8 cellular contexts compared by ENCODE assay signal in genomic region chr4:47031011-47031678, GRCh38. TPM values are rescaled to one million over a fixed set of nuclear protein-coding genes. Genes with fewer than 3 reads are reported as not detected.
DNase-seq lines count a peak whose midpoint lies in the region; ATAC-seq and TF ChIP-seq lines count a peak whose summit lies in the region.

GABRB1 (plus strand) TSS chr4:47031567.

- DNase-seq in activated CD8-positive, alpha-beta memory T cell treated with anti-CD3 and anti-CD28 coated beads, Interleukin-2, amount 10 ng/mL, durations not matched to agents 7 days and 5 days = no peak
- DNase-seq in esophagus squamous epithelium (lab: John Stamatoyannopoulos, UW) = no peak
- peak; percentile 81 for DNase-seq in midbrain (lab: John Stamatoyannopoulos, UW)

- 3 to 14% methylated on average over 17 of the region's 20 CpGs for WGBS in esophagus squamous epithelium, 2 donors
- 7% methylated on average over 20 of the region's 20 CpGs for WGBS in thymus

- H3K4me3 ChIP-seq in ACC112 (ENCODE audit: low read depth, low read length) = peak within 1 kb of the TSS; percentile 76
- peak within 1 kb of the TSS; percentile 19 to 54 (median 42) for H3K4me3 ChIP-seq in esophagus squamous epithelium
- peak within 1 kb of the TSS; percentile 24 for H3K4me3 ChIP-seq in thymus (ENCODE audit: low read length)

- no peaks in the 10 kb centered on the region for H3K9me3 Mint-ChIP-seq in activated CD8-positive, alpha-beta memory T cell treated with anti-CD3 and anti-CD28 coated beads, Interleukin-2, amount 10 ng/mL, durations not matched to agents 7 days and 5 days (ENCODE audit: low read depth)

- H3K27me3 ChIP-seq in ACC112 (ENCODE audit: insufficient read depth, low read length) = peaks cover 65% of the 10 kb centered on the region
- peaks cover 0 to 34% (median 0%) of the 10 kb centered on the region in 4 donors for H3K27me3 ChIP-seq in esophagus squamous epithelium
- peaks cover 14% of the 10 kb centered on the region for H3K27me3 ChIP-seq in thymus (ENCODE audit: control insufficient read depth, insufficient read depth)

- H3K79me2 ChIP-seq in ACC112 (ENCODE audit: control insufficient read depth, insufficient read depth, low read length, unreplicated experiment) = no peaks in the 10 kb centered on the region

- no peaks in the 10 kb centered on the region for H3K36me3 Mint-ChIP-seq in activated CD8-positive, alpha-beta memory T cell treated with anti-CD3 and anti-CD28 coated beads, Interleukin-2, amount 10 ng/mL, durations not matched to agents 7 days and 5 days

- CTCF ChIA-PET in activated CD8-positive, alpha-beta memory T cell treated with anti-CD3 and anti-CD28 coated beads, Interleukin-2, amount 10 ng/mL, durations not matched to agents 7 days and 5 days (lab: Charles Lee) = no interaction called here

- TF ChIP-seq CTCF in esophagus squamous epithelium (IDR thresholded peaks at IDR 0.05) = peak in 1 of 6 experiments; percentile 14

- peak within 1 kb of the TSS; percentile 52 for H3K4me3 Mint-ChIP-seq in activated CD8-positive, alpha-beta memory T cell treated with anti-CD3 and anti-CD28 coated beads, Interleukin-2, amount 10 ng/mL, durations not matched to agents 7 days and 5 days

- H3K4me1 ChIP-seq in ACC112 (ENCODE audit: control insufficient read depth, insufficient read depth, low read length, unreplicated experiment) (peaks cover 2% of the 10 kb centered on the region), esophagus squamous epithelium (peaks cover 0 to 21% (median 12%) of the 10 kb centered on the region in 3 donors), thymus (ENCODE audit: control insufficient read depth, insufficient read depth, low read length) (peaks cover 3% of the 10 kb centered on the region)

- H3K27me3 Mint-ChIP-seq in activated CD8-positive, alpha-beta memory T cell treated with anti-CD3 and anti-CD28 coated beads, Interleukin-2, amount 10 ng/mL, durations not matched to agents 7 days and 5 days = peaks cover 43% of the 10 kb centered on the region

- H3K27ac Mint-ChIP-seq in activated CD8-positive, alpha-beta memory T cell treated with anti-CD3 and anti-CD28 coated beads, Interleukin-2, amount 10 ng/mL, durations not matched to agents 7 days and 5 days = no peak within 1 kb of the TSS

- intact Hi-C loops in esophagus squamous epithelium (cut with DNase I) = no loop called here

- H2AFZ ChIP-seq in ACC112 (ENCODE audit: low read length, unreplicated experiment) = peak within 1 kb of the TSS; percentile 77

- H3K9me3 ChIP-seq in esophagus squamous epithelium = no peaks in the 10 kb centered on the region
- peaks cover 1% of the 10 kb centered on the region for H3K9me3 ChIP-seq in thymus (ENCODE audit: control insufficient read depth)

- H3K36me3 ChIP-seq in ACC112 (ENCODE audit: insufficient read depth, low read length) = no peaks in the 10 kb centered on the region
- no peaks in the 10 kb centered on the region for H3K36me3 ChIP-seq in esophagus squamous epithelium
- H3K36me3 ChIP-seq in thymus (ENCODE audit: control insufficient read depth, insufficient read depth) = no peaks in the 10 kb centered on the region

- no peak within 1 kb of the TSS for H3K27ac ChIP-seq in ACC112 (ENCODE audit: low read depth, low read length)
- no peak within 1 kb of the TSS for H3K27ac ChIP-seq in esophagus squamous epithelium
- H3K27ac ChIP-seq in thymus (ENCODE audit: low read depth) = no peak within 1 kb of the TSS

- peaks cover 17% of the 10 kb centered on the region for H3K4me1 Mint-ChIP-seq in activated CD8-positive, alpha-beta memory T cell treated with anti-CD3 and anti-CD28 coated beads, Interleukin-2, amount 10 ng/mL, durations not matched to agents 7 days and 5 days

- no peak for TF ChIP-seq POLR2A in esophagus squamous epithelium (IDR thresholded peaks at IDR 0.05)

- peak; percentile 4 for ATAC-seq in HG02885 (IDR thresholded peaks at IDR 0.05; ENCODE audit: poor library complexity, unreplicated experiment)
- no peak for ATAC-seq in activated CD8-positive, alpha-beta memory T cell treated with anti-CD3 and anti-CD28 coated beads, Interleukin-2, amount 10 ng/mL, durations not matched to agents 7 days and 5 days
- no peak for ATAC-seq in GM21825 (IDR thresholded peaks at IDR 0.05; ENCODE audit: unreplicated experiment)
- no peak for ATAC-seq in HG03095 (IDR thresholded peaks at IDR 0.05; ENCODE audit: unreplicated experiment)

RNA-seq across cellular contexts. Expression of gene GABRB1, which starts in this region (rescaled TPM):
- total RNA-seq in activated CD8-positive, alpha-beta memory T cell treated with anti-CD3 and anti-CD28 coated beads, Interleukin-2, amount 10 ng/mL, durations not matched to agents 7 days and 5 days = not detected
- not detected for total RNA-seq in esophagus squamous epithelium
- 0.02 TPM for polyA plus RNA-seq in thymus

Comparison
In these comparisons a context has a peak if more than half of its experiments do, and no peak if none do; other contexts are left out.
1. H3K4me3 ChIP-seq: peak in every context shown above with its lines; median percentile 76 in ACC112; 42 in esophagus squamous epithelium; 24 in thymus.